In the genomic region with DNA sequence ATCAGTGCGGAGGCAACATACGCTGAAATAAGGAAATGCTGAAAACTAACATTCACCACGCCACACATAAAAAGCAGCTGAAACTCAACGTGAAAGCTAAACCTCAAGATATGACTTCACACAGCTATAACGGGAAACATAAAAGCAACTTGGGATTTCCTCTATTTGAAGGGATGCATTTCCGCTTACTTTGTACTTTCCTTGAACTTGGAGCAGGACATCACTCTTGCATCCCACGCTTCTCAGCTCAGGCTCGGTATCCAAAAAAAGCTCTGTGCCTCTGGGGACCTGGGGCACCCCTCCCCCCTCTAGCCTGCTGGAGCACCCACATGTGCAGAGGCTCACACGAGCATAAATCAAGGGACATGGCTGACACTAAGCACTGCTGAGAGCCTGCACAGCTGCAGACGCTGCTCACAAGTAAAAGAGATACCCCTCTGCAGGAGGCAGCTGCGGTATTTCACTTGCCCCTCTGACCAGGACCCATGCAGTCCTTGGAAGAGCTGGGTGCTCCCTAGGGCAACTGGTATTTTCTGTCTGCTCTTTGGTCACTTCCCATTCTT, we compare ENCODE assay signal across 1 cellular context.
TF ChIP-seq lines count a peak whose summit lies in the region.

No MANE protein-coding gene starts in this region.

TF ChIP-seq in HEK293, 187 proteins besides CTCF, POLR2A, EP300 and RAD21 (continued from another document and continues in another):
- TF ChIP-seq ZNF571 (tag by site-specific recombination; IDR thresholded peaks at IDR 0.05) (no peak), EGR2 (tag by site-specific recombination; IDR thresholded peaks at IDR 0.05; ENCODE audit: low read depth) (peak; percentile 68), ZNF776 (tag by site-specific recombination; IDR thresholded peaks at IDR 0.05; ENCODE audit: borderline replicate concordance) (no peak), ZNF175 (tag by site-specific recombination; IDR thresholded peaks at IDR 0.05) (no peak), ZNF157 (tag by site-specific recombination; IDR thresholded peaks at IDR 0.05) (no peak), ZNF354C (tag by site-specific recombination; IDR thresholded peaks at IDR 0.05; ENCODE audit: borderline replicate concordance, low read depth) (no peak), ZNF174 (tag by site-specific recombination; IDR thresholded peaks at IDR 0.05) (no peak), KLF7 (tag by site-specific recombination; IDR thresholded peaks at IDR 0.05; ENCODE audit: borderline replicate concordance) (no peak), ZNF610 (tag by site-specific recombination; IDR thresholded peaks at IDR 0.05; ENCODE audit: borderline replicate concordance) (no peak), ZNF596 (tag by site-specific recombination; IDR thresholded peaks at IDR 0.05) (no peak), IKZF3 (tag by site-specific recombination; IDR thresholded peaks at IDR 0.05) (peak; percentile 54; the same call in 1 of the 2 replicates), YY2 (tag by site-specific recombination; IDR thresholded peaks at IDR 0.05) (no peak), ZNF792 (tag by site-specific recombination; IDR thresholded peaks at IDR 0.05) (no peak), ZNF747 (tag by site-specific recombination; IDR thresholded peaks at IDR 0.05) (no peak), ZFP37 (tag by site-specific recombination; IDR thresholded peaks at IDR 0.05) (no peak), ZNF621 (tag by site-specific recombination; IDR thresholded peaks at IDR 0.05) (no peak), REPIN1 (tag by site-specific recombination; IDR thresholded peaks at IDR 0.05; ENCODE audit: low read depth) (no peak), ZNF791 (tag by site-specific recombination; IDR thresholded peaks at IDR 0.05) (no peak), YY1 (tag by site-specific recombination; IDR thresholded peaks at IDR 0.05) (no peak), ZNF654 (tag by site-specific recombination; IDR thresholded peaks at IDR 0.05; ENCODE audit: low read depth) (no peak), ZNF24 (tag by site-specific recombination; IDR thresholded peaks at IDR 0.05) (no peak), ZBTB20 (tag by site-specific recombination; IDR thresholded peaks at IDR 0.05) (no peak), MYNN (tag by site-specific recombination; IDR thresholded peaks at IDR 0.05; ENCODE audit: borderline replicate concordance) (no peak), ZSCAN23 (tag by site-specific recombination; IDR thresholded peaks at IDR 0.05) (no peak), ZBTB8A (tag by site-specific recombination; IDR thresholded peaks at IDR 0.05) (no peak; the same call in 1 of the 2 replicates), ZNF394 (tag by site-specific recombination; IDR thresholded peaks at IDR 0.05; ENCODE audit: borderline replicate concordance) (peak; percentile 66; the same call in 1 of the 2 replicates), SP7 (tag by site-specific recombination; IDR thresholded peaks at IDR 0.05) (peak; percentile 67), ZNF561 (tag by site-specific recombination; IDR thresholded peaks at IDR 0.05; ENCODE audit: borderline replicate concordance) (peak; percentile 34; the same call in 1 of the 2 replicates), ZNF529 (tag by site-specific recombination; IDR thresholded peaks at IDR 0.05; ENCODE audit: insufficient replicate concordance) (no peak), ZXDB (tag by site-specific recombination; IDR thresholded peaks at IDR 0.05) (no peak), ZNF350 (tag by site-specific recombination; IDR thresholded peaks at IDR 0.05) (no peak), ZNF202 (tag by site-specific recombination; IDR thresholded peaks at IDR 0.05; ENCODE audit: borderline replicate concordance) (no peak), ZNF549 (tag by site-specific recombination; IDR thresholded peaks at IDR 0.05) (no peak), ZNF837 (tag by site-specific recombination; IDR thresholded peaks at IDR 0.05) (no peak), KLF9 (tag by site-specific recombination; IDR thresholded peaks at IDR 0.05; ENCODE audit: low read depth) (no peak), ZNF366 (tag by site-specific recombination; conservative IDR thresholded peaks at IDR 0.05) (0 out of 2 replicates have a peak, but pooled peaks have one; percentile 50), MEIS1 (CRISPR knock-in tag; IDR thresholded peaks at IDR 0.05; ENCODE audit: borderline replicate concordance) (no peak), ZNF785 (tag by site-specific recombination; IDR thresholded peaks at IDR 0.05) (no peak), BCL11B (tag by site-specific recombination; IDR thresholded peaks at IDR 0.05; ENCODE audit: low read depth) (no peak), TCF7L2 (IDR thresholded peaks at IDR 0.05; ENCODE audit: borderline replicate concordance, low read depth, low read length) (no peak), ZNF843 (tag by site-specific recombination; IDR thresholded peaks at IDR 0.05) (no peak)
- TF ChIP-seq, protein P1, sequence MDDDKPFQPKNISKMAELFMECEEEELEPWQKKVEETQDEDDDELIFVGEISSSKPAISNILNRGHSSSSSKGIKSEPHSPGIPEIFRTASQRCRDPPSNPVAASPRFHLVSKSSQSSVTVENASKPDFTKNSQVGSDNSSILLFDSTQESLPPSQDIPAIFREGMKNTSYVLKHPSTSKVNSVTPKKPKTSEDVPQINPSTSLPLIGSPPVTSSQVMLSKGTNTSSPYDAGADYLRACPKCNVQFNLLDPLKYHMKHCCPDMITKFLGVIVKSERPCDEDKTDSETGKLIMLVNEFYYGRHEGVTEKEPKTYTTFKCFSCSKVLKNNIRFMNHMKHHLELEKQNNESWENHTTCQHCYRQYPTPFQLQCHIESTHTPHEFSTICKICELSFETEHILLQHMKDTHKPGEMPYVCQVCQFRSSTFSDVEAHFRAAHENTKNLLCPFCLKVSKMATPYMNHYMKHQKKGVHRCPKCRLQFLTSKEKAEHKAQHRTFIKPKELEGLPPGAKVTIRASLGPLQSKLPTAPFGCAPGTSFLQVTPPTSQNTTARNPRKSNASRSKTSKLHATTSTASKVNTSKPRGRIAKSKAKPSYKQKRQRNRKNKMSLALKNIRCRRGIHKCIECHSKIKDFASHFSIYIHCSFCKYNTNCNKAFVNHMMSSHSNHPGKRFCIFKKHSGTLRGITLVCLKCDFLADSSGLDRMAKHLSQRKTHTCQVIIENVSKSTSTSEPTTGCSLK (tag by site-specific recombination; IDR thresholded peaks at IDR 0.05) = no peak
- TF ChIP-seq, protein P2, sequence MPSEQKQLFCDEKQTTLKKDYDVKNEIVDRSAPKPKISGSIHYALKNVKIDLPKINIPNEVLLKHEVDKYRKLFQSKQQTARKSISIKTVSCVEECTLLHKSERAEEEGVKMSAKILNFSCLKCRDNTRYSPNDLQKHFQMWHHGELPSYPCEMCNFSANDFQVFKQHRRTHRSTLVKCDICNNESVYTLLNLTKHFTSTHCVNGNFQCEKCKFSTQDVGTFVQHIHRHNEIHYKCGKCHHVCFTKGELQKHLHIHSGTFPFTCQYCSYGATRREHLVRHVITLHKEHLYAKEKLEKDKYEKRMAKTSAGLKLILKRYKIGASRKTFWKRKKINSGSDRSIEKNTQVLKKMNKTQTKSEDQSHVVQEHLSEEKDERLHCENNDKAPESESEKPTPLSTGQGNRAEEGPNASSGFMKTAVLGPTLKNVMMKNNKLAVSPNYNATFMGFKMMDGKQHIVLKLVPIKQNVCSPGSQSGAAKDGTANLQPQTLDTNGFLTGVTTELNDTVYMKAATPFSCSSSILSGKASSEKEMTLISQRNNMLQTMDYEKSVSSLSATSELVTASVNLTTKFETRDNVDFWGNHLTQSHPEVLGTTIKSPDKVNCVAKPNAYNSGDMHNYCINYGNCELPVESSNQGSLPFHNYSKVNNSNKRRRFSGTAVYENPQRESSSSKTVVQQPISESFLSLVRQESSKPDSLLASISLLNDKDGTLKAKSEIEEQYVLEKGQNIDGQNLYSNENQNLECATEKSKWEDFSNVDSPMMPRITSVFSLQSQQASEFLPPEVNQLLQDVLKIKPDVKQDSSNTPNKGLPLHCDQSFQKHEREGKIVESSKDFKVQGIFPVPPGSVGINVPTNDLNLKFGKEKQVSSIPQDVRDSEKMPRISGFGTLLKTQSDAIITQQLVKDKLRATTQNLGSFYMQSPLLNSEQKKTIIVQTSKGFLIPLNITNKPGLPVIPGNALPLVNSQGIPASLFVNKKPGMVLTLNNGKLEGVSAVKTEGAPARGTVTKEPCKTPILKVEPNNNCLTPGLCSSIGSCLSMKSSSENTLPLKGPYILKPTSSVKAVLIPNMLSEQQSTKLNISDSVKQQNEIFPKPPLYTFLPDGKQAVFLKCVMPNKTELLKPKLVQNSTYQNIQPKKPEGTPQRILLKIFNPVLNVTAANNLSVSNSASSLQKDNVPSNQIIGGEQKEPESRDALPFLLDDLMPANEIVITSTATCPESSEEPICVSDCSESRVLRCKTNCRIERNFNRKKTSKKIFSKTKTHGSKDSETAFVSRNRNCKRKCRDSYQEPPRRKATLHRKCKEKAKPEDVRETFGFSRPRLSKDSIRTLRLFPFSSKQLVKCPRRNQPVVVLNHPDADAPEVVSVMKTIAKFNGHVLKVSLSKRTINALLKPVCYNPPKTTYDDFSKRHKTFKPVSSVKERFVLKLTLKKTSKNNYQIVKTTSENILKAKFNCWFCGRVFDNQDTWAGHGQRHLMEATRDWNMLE (tag by site-specific recombination; conservative IDR thresholded peaks at IDR 0.05; ENCODE audit: low read depth) = no peak
- TF ChIP-seq, protein P3, sequence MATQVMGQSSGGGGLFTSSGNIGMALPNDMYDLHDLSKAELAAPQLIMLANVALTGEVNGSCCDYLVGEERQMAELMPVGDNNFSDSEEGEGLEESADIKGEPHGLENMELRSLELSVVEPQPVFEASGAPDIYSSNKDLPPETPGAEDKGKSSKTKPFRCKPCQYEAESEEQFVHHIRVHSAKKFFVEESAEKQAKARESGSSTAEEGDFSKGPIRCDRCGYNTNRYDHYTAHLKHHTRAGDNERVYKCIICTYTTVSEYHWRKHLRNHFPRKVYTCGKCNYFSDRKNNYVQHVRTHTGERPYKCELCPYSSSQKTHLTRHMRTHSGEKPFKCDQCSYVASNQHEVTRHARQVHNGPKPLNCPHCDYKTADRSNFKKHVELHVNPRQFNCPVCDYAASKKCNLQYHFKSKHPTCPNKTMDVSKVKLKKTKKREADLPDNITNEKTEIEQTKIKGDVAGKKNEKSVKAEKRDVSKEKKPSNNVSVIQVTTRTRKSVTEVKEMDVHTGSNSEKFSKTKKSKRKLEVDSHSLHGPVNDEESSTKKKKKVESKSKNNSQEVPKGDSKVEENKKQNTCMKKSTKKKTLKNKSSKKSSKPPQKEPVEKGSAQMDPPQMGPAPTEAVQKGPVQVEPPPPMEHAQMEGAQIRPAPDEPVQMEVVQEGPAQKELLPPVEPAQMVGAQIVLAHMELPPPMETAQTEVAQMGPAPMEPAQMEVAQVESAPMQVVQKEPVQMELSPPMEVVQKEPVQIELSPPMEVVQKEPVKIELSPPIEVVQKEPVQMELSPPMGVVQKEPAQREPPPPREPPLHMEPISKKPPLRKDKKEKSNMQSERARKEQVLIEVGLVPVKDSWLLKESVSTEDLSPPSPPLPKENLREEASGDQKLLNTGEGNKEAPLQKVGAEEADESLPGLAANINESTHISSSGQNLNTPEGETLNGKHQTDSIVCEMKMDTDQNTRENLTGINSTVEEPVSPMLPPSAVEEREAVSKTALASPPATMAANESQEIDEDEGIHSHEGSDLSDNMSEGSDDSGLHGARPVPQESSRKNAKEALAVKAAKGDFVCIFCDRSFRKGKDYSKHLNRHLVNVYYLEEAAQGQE (tag by site-specific recombination; IDR thresholded peaks at IDR 0.05) = no peak
- TF ChIP-seq, protein P4, sequence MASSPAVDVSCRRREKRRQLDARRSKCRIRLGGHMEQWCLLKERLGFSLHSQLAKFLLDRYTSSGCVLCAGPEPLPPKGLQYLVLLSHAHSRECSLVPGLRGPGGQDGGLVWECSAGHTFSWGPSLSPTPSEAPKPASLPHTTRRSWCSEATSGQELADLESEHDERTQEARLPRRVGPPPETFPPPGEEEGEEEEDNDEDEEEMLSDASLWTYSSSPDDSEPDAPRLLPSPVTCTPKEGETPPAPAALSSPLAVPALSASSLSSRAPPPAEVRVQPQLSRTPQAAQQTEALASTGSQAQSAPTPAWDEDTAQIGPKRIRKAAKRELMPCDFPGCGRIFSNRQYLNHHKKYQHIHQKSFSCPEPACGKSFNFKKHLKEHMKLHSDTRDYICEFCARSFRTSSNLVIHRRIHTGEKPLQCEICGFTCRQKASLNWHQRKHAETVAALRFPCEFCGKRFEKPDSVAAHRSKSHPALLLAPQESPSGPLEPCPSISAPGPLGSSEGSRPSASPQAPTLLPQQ (tag by site-specific recombination; IDR thresholded peaks at IDR 0.05) = no peak
- TF ChIP-seq, protein P5, sequence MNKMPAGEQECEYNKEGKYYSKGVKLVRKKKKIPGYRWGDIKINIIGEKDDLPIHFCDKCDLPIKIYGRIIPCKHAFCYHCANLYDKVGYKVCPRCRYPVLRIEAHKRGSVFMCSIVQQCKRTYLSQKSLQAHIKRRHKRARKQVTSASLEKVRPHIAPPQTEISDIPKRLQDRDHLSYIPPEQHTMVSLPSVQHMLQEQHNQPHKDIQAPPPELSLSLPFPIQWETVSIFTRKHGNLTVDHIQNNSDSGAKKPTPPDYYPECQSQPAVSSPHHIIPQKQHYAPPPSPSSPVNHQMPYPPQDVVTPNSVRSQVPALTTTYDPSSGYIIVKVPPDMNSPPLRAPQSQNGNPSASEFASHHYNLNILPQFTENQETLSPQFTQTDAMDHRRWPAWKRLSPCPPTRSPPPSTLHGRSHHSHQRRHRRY (tag by site-specific recombination; IDR thresholded peaks at IDR 0.05) = no peak
- TF ChIP-seq, protein P6, sequence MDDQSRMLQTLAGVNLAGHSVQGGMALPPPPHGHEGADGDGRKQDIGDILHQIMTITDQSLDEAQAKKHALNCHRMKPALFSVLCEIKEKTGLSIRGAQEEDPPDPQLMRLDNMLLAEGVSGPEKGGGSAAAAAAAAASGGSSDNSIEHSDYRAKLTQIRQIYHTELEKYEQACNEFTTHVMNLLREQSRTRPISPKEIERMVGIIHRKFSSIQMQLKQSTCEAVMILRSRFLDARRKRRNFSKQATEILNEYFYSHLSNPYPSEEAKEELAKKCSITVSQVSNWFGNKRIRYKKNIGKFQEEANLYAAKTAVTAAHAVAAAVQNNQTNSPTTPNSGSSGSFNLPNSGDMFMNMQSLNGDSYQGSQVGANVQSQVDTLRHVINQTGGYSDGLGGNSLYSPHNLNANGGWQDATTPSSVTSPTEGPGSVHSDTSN (CRISPR knock-in tag; IDR thresholded peaks at IDR 0.05) = no peak
- TF ChIP-seq, protein P7, sequence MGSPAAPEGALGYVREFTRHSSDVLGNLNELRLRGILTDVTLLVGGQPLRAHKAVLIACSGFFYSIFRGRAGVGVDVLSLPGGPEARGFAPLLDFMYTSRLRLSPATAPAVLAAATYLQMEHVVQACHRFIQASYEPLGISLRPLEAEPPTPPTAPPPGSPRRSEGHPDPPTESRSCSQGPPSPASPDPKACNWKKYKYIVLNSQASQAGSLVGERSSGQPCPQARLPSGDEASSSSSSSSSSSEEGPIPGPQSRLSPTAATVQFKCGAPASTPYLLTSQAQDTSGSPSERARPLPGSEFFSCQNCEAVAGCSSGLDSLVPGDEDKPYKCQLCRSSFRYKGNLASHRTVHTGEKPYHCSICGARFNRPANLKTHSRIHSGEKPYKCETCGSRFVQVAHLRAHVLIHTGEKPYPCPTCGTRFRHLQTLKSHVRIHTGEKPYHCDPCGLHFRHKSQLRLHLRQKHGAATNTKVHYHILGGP (tag by site-specific recombination; IDR thresholded peaks at IDR 0.05) = no peak
